In the genomic region with DNA sequence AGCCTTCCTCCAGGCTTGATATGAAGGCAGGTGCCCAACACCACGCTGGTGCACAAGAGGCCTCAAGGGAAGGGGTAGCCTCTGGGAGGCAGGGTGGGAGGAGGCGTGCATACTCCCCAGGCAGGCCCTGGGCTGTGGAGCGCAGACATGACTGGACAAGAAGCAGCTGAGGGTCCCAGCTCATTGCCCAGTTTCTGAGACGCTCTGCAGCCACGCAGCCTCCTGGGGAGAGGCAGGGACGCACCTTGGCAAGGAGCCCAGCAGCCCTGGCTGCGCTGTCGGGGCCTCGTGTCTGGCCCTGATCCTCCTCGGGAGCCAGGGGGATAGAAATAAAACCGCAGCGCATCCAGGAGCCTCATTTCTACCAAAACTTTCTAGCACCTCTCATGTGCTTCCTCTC, we compare ENCODE assay signal across 18 cellular contexts. TPM values are rescaled to one million over a fixed set of nuclear protein-coding genes. Genes with fewer than 3 reads are reported as not detected.
DNase-seq lines count a peak whose midpoint lies in the region; ATAC-seq and TF ChIP-seq lines count a peak whose summit lies in the region.
"Had no signal": no experiment of that assay in that cellular context is flagged by ENCODE, and none has a peak within 500 bp of the region (broad histone marks: within the 10 kb centered on the region; RNA-seq: fewer than 3 reads in every experiment).

No MANE protein-coding gene starts in this region.

- H3K4me3 ChIP-seq in SJCRH30 = no peak overlapping the region
- H3K4me3 ChIP-seq: coronary artery, esophagus muscularis mucosa, smooth muscle cell, vagina had no signal

- no peaks in the 10 kb centered on the region for H3K36me3 Mint-ChIP-seq in mesothelial cell of epicardium

- H3K27ac Mint-ChIP-seq in mesothelial cell of epicardium = no peak overlapping the region

- H3K9me3 ChIP-seq in SJCRH30 (replicated peaks) = no peaks in the 10 kb centered on the region
- H3K9me3 ChIP-seq: esophagus muscularis mucosa, vagina had no signal

- ATAC-seq in GM19023 (IDR thresholded peaks at IDR 0.05; ENCODE audit: unreplicated experiment) (no peak), HG03469 (IDR thresholded peaks at IDR 0.05; ENCODE audit: unreplicated experiment) (no peak)
- ATAC-seq: HCT116 had no signal

- H3K4me1 ChIP-seq in SJCRH30 = peaks cover 5% of the 10 kb centered on the region; the same call in 1 of the 2 replicates

- no peak overlapping the region for H3K27ac ChIP-seq in SJCRH30
- H3K27ac ChIP-seq: coronary artery, esophagus muscularis mucosa, vagina, VCaP had no signal

- H3K4me1 Mint-ChIP-seq in mesothelial cell of epicardium = peaks cover 44% of the 10 kb centered on the region

- peaks cover 14% of the 10 kb centered on the region for H3K27me3 Mint-ChIP-seq in mesothelial cell of epicardium (ENCODE audit: low read depth)

- DNase-seq in DMS79 (lab: John Stamatoyannopoulos, UW) (peak; percentile 64), Kasumi-1 (lab: John Stamatoyannopoulos, UW) (peak; percentile 44 to 46), SJCRH30 (peak; percentile 42 to 60), mesothelial cell of epicardium (ENCODE audit: low spot score in 2 of 2, unreplicated experiment in 2 of 2) (peak; percentile 50 to 70)
- no peak for DNase-seq in activated T-cell treated with anti-CD3 and anti-CD28 coated beads, Interleukin-2, amount 50 U/mL, for 1 hour
- DNase-seq: activated CD8-positive, alpha-beta memory T cell treated with anti-CD3 and anti-CD28 coated beads for 24 hours; activated effector memory CD4-positive, alpha-beta T cell treated with Interleukin-2 at 50 U/mL for 16 hours; stimulated activated naive CD4-positive, alpha-beta T cell treated with Interleukin-2 at 50 U/mL for 16 hours had no signal

- H3K9me3 Mint-ChIP-seq in mesothelial cell of epicardium = no peaks in the 10 kb centered on the region

- TF ChIP-seq CTCF in mesothelial cell of epicardium (IDR thresholded peaks at IDR 0.05; ENCODE audit: unreplicated experiment) = no peak

- H3K4me3 Mint-ChIP-seq in mesothelial cell of epicardium = no peak overlapping the region
- H3K4me3 Mint-ChIP-seq: CD14-positive monocyte had no signal

- peaks cover 51% of the 10 kb centered on the region for H3K27me3 ChIP-seq in SJCRH30
- H3K27me3 ChIP-seq: vagina had no signal

- no peaks in the 10 kb centered on the region for H3K36me3 ChIP-seq in SJCRH30
- H3K36me3 ChIP-seq: esophagus muscularis mucosa, vagina had no signal

RNA-seq across cellular contexts. Expression of a gene that starts 2.1 kb away (rescaled TPM):
- 0.18 TPM in 1 of 2 replicates, not detected in the other for total RNA-seq in SJCRH30 (2014; rRNA removed; shearing (Covaris generic))
- 0.27 to 0.34 TPM (median 0.32 TPM) in 3 replicates for total RNA-seq in mesothelial cell of epicardium
- total RNA-seq: LHCN-M2, smooth muscle cell had no signal
